12 cellular contexts compared by ENCODE assay signal in genomic region chr10:132158122-132158741, GRCh38. TPM values are rescaled to one million over a fixed set of nuclear protein-coding genes. Genes with fewer than 3 reads are reported as not detected.
DNase-seq lines count a peak whose midpoint lies in the region; ATAC-seq and TF ChIP-seq lines count a peak whose summit lies in the region.
"Had no signal": no experiment of that assay in that cellular context is flagged by ENCODE, and none has a peak within 500 bp of the region (broad histone marks: within the 10 kb centered on the region; RNA-seq: fewer than 3 reads in every experiment).

No MANE protein-coding gene starts in this region.

- H3F3A ChIP-seq in neural cell (ENCODE audit: insufficient read depth, low read length, poor library complexity, severe bottlenecking): no peaks in the 10 kb centered on the region

- peaks cover 29% of the 10 kb centered on the region for H3K4me1 Mint-ChIP-seq in activated T-helper 2 cell treated with anti-CD3 and anti-CD28 coated beads, Interferon-gamma antibody, Interleukin-2, Interleukin-4, amounts not matched to agents 10 μg/mL and 5 μg/mL and 100 μg/mL, durations not matched to agents 14 hours and 24 hours and 36 hours (ENCODE audit: low read depth)

- TF ChIP-seq POLR2A in testis (IDR thresholded peaks at IDR 0.05): no peak

- 59 to 81% methylated on average over 2 of the region's 2 CpGs for WGBS in testis, 2 donors

- intact Hi-C loops in OCI-LY7 (cut with micrococcal nuclease; ENCODE audit: unreplicated experiment) (loop anchor here (5.0 to 10.0 kb wide), 2 partner anchors 253 to 1234 kb away; partner anchors contain the start of genes MTG1 and PPP2R2D), testis (cut with DNase I; ENCODE audit: low total_unique reads) (no loop called here)
- intact Hi-C loops in activated T-helper 2 cell treated with anti-CD3 and anti-CD28 coated beads, Interferon-gamma antibody, Interleukin-2, Interleukin-4, amounts not matched to agents 10 μg/mL and 5 μg/mL and 100 μg/mL, durations not matched to agents 14 hours and 24 hours and 36 hours (cut with micrococcal nuclease): loop anchor here (1.0 to 5.0 kb wide), 2 partner anchors 256 to 379 kb away; partner anchors contain the start of genes INPP5A and PPP2R2D

- H3K36me3 Mint-ChIP-seq in activated T-helper 2 cell treated with anti-CD3 and anti-CD28 coated beads, Interferon-gamma antibody, Interleukin-2, Interleukin-4, amounts not matched to agents 10 μg/mL and 5 μg/mL and 100 μg/mL, durations not matched to agents 14 hours and 24 hours and 36 hours (ENCODE audit: low read depth): no peaks in the 10 kb centered on the region

- no peak for TF ChIP-seq RAD21 in neural cell (conservative IDR thresholded peaks at IDR 0.05)

- H3K9ac ChIP-seq in neural cell (ENCODE audit: low read length): peak overlapping the region; percentile 45

- H3K9me3 Mint-ChIP-seq in activated T-helper 2 cell treated with anti-CD3 and anti-CD28 coated beads, Interferon-gamma antibody, Interleukin-2, Interleukin-4, amounts not matched to agents 10 μg/mL and 5 μg/mL and 100 μg/mL, durations not matched to agents 14 hours and 24 hours and 36 hours: no peaks in the 10 kb centered on the region

- H3K4me1 ChIP-seq in OCI-LY7 (ENCODE audit: insufficient read depth, low read length, poor library complexity, severe bottlenecking) (peaks cover 41% of the 10 kb centered on the region), testis (peaks cover 12% of the 10 kb centered on the region)
- H3K4me1 ChIP-seq: breast epithelium had no signal

- H3K27me3 ChIP-seq in neural cell (ENCODE audit: insufficient read depth, low read depth, low read length) (no peaks in the 10 kb centered on the region), testis (no peaks in the 10 kb centered on the region)
- H3K27me3 ChIP-seq: breast epithelium had no signal

- H3K9me2 ChIP-seq in OCI-LY7 (ENCODE audit: insufficient read depth, low read length) (no peaks in the 10 kb centered on the region), neural cell (ENCODE audit: insufficient read depth, low read length) (no peaks in the 10 kb centered on the region)

- H2AFZ ChIP-seq in OCI-LY7 (ENCODE audit: low read length): peak overlapping the region; percentile 78; the same call in 1 of the 2 replicates
- peak overlapping the region; percentile 69 for H2AFZ ChIP-seq in neural cell (ENCODE audit: low read depth, low read length)

- TF ChIP-seq EP300 in neural cell (conservative IDR thresholded peaks at IDR 0.05; ENCODE audit: poor library complexity, severe bottlenecking): no peak

- H3K27ac Mint-ChIP-seq in activated T-helper 2 cell treated with anti-CD3 and anti-CD28 coated beads, Interferon-gamma antibody, Interleukin-2, Interleukin-4, amounts not matched to agents 10 μg/mL and 5 μg/mL and 100 μg/mL, durations not matched to agents 14 hours and 24 hours and 36 hours: peak overlapping the region; percentile 65

- H4K20me1 ChIP-seq in OCI-LY7 (ENCODE audit: insufficient read depth, low read length) (no peaks in the 10 kb centered on the region), neural cell (ENCODE audit: insufficient read depth) (no peaks in the 10 kb centered on the region)

- no peak for TF ChIP-seq CTCF in OCI-LY7 (conservative IDR thresholded peaks at IDR 0.05; ENCODE audit: low read length)
- no peak for TF ChIP-seq CTCF in neural cell (IDR thresholded peaks at IDR 0.05; ENCODE audit: poor library complexity, severe bottlenecking)
- no peak for TF ChIP-seq CTCF in testis (IDR thresholded peaks at IDR 0.05)

- ATAC-seq in GM21529 (IDR thresholded peaks at IDR 0.05; ENCODE audit: unreplicated experiment): no peak
- ATAC-seq: Right ventricle myocardium inferior had no signal

- POLR2A ChIA-PET in OCI-LY7 (lab: Charles Lee): interaction anchor here (0.5 to 0.7 kb wide), 2 partner anchors 52 to 108 kb away, joined by 3 read pairs; no protein-coding TSS in a partner anchor

- H3K27ac ChIP-seq in OCI-LY7 (ENCODE audit: low read depth, low read length, poor library complexity, severe bottlenecking): peak overlapping the region; percentile 39
- H3K27ac ChIP-seq in neural cell (ENCODE audit: low read length): peak overlapping the region; percentile 76
- no peak overlapping the region for H3K27ac ChIP-seq in testis
- H3K27ac ChIP-seq: breast epithelium had no signal

- H3K9me3 ChIP-seq in OCI-LY7 (ENCODE audit: low read length): no peaks in the 10 kb centered on the region
- no peaks in the 10 kb centered on the region for H3K9me3 ChIP-seq in neural cell (ENCODE audit: low read length)
- H3K9me3 ChIP-seq in testis: no peaks in the 10 kb centered on the region
- H3K9me3 ChIP-seq: breast epithelium had no signal

- no peaks in the 10 kb centered on the region for H3K79me2 ChIP-seq in OCI-LY7 (ENCODE audit: insufficient read depth, low read depth, low read length)
- H3K79me2 ChIP-seq in neural cell (replicated peaks; ENCODE audit: insufficient read depth, low read length): no peaks in the 10 kb centered on the region

- CTCF ChIA-PET in OCI-LY7 (lab: Charles Lee; ENCODE audit: unreplicated experiment): no interaction called here

- peak overlapping the region; percentile 47 for H3K4me2 ChIP-seq in OCI-LY7 (ENCODE audit: low read length)
- no peak overlapping the region for H3K4me2 ChIP-seq in neural cell (ENCODE audit: low read length)

- no peak overlapping the region for H3K4me3 ChIP-seq in OCI-LY7 (ENCODE audit: low read depth, low read length, poor library complexity, severe bottlenecking)
- peak overlapping the region; percentile 15 for H3K4me3 ChIP-seq in neural cell (ENCODE audit: low read length)
- H3K4me3 ChIP-seq in testis: no peak overlapping the region
- H3K4me3 ChIP-seq: breast epithelium had no signal

- H3K27me3 Mint-ChIP-seq in activated T-helper 2 cell treated with anti-CD3 and anti-CD28 coated beads, Interferon-gamma antibody, Interleukin-2, Interleukin-4, amounts not matched to agents 10 μg/mL and 5 μg/mL and 100 μg/mL, durations not matched to agents 14 hours and 24 hours and 36 hours (ENCODE audit: low read depth): no peaks in the 10 kb centered on the region

- DNase-seq in NCI-H748 (lab: John Stamatoyannopoulos, UW; ENCODE audit: unreplicated experiment): peak; percentile 61
- no peak for DNase-seq in NCI-H748 treated with DMSO at 0.1 percent for 48 hours (lab: John Stamatoyannopoulos, UW)
- peak; percentile 81 for DNase-seq in OCI-LY7 (ENCODE audit: low spot score)
- DNase-seq in activated T-helper 2 cell treated with anti-CD3 and anti-CD28 coated beads, Interferon-gamma antibody, Interleukin-2, Interleukin-4, amounts not matched to agents 10 μg/mL and 5 μg/mL and 100 μg/mL, durations not matched to agents 14 hours and 24 hours and 36 hours (ENCODE audit: low spot score): peak; percentile 52
- DNase-seq in nucleus accumbens (lab: John Stamatoyannopoulos, UW): no peak
- DNase-seq in testis: no peak
- DNase-seq: EL, IMR-90 had no signal

- no peak overlapping the region for H3K4me3 Mint-ChIP-seq in activated T-helper 2 cell treated with anti-CD3 and anti-CD28 coated beads, Interferon-gamma antibody, Interleukin-2, Interleukin-4, amounts not matched to agents 10 μg/mL and 5 μg/mL and 100 μg/mL, durations not matched to agents 14 hours and 24 hours and 36 hours (ENCODE audit: low read depth)

- H3K36me3 ChIP-seq in OCI-LY7 (ENCODE audit: insufficient read depth, low read length) (no peaks in the 10 kb centered on the region), neural cell (ENCODE audit: insufficient read depth, low read length) (no peaks in the 10 kb centered on the region), testis (ENCODE audit: low read depth, missing control alignments) (no peaks in the 10 kb centered on the region)
- H3K36me3 ChIP-seq: breast epithelium had no signal

- BruUV-seq in OCI-LY7 (replicated peaks; lab: Mats Ljungman, UMichigan): no TSS peak

TF ChIP-seq in neural cell, 6 proteins besides CTCF, POLR2A, EP300 and RAD21:
- TF ChIP-seq TAF1 (IDR thresholded peaks at IDR 0.05; ENCODE audit: low read depth) (no peak), POLR2AphosphoS5 (IDR thresholded peaks at IDR 0.05) (no peak), EZH2 (IDR thresholded peaks at IDR 0.05; ENCODE audit: borderline replicate concordance, insufficient read depth, low read length, poor library complexity, severe bottlenecking) (no peak), MXI1 (conservative IDR thresholded peaks at IDR 0.05; ENCODE audit: poor library complexity, severe bottlenecking) (no peak), REST (IDR thresholded peaks at IDR 0.05; ENCODE audit: borderline replicate concordance) (no peak), SMC3 (conservative IDR thresholded peaks at IDR 0.05; ENCODE audit: poor library complexity) (no peak)

RNA-seq across cellular contexts. Expression of gene DPYSL4, which starts 28.5 kb away (rescaled TPM):
- not detected in 2 replicates for total RNA-seq in OCI-LY7 (2014; rRNA removed; shearing (Covaris generic))
- total RNA-seq in OCI-LY7 (2022) (not detected in 2 replicates), testis (10 to 100 TPM; 11.7 to 21.0 TPM)
- total RNA-seq in activated T-helper 2 cell treated with anti-CD3 and anti-CD28 coated beads, Interferon-gamma antibody, Interleukin-2, Interleukin-4, amounts not matched to agents 10 μg/mL and 5 μg/mL and 100 μg/mL, durations not matched to agents 14 hours and 24 hours and 36 hours: 16.5 and 17.9 TPM in 2 replicates
- polyA plus RNA-seq in neural cell (116 and 143 TPM in 2 replicates), testis (ENCODE audit: insufficient read depth, low read depth, low replicate concordance) (13.9 TPM)
- 102 and 118 TPM in 2 replicates for polyA minus RNA-seq in neural cell

Comparison
In these comparisons a context has a peak if more than half of its experiments do, and no peak if none do; other contexts are left out.
1. DNase-seq: peak in NCI-H748 (single experiment), OCI-LY7 (single experiment) and activated T-helper 2 cell treated with anti-CD3 and anti-CD28 coated beads, Interferon-gamma antibody, Interleukin-2, Interleukin-4, amounts not matched to agents 10 μg/mL and 5 μg/mL and 100 μg/mL, durations not matched to agents 14 hours and 24 hours and 36 hours (single experiment); none in NCI-H748 treated with DMSO at 0.1 percent for 48 hours (single experiment), nucleus accumbens (0 of 56) and testis (single experiment).
2. H3K27ac ChIP-seq: peak in OCI-LY7 (single experiment) and neural cell (single experiment); none in testis (0 of 2).
3. RNA of gene DPYSL4, which starts 28.5 kb away (total RNA-seq): 11.7 to 21.0 TPM in testis and 16.5 to 17.9 TPM in activated T-helper 2 cell treated with anti-CD3 and anti-CD28 coated beads, Interferon-gamma antibody, Interleukin-2, Interleukin-4, amounts not matched to agents 10 μg/mL and 5 μg/mL and 100 μg/mL, durations not matched to agents 14 hours and 24 hours and 36 hours; not detected in OCI-LY7; every median in the first group is over 10 times any median in the second.